ENCODE assay signal across 9 cellular contexts in genomic region chr19:328025-328505, GRCh38.
"Had no signal": no experiment of that assay in that cellular context is flagged by ENCODE, and none has a peak within 500 bp of the region (broad histone marks: within the 10 kb centered on the region; RNA-seq: fewer than 3 reads in every experiment).

No MANE protein-coding gene starts in this region.

- H3K27me3 ChIP-seq: ovary had no signal

- H3K9me3 ChIP-seq: ovary had no signal

- H3K27ac ChIP-seq: ovary, thoracic aorta had no signal

- H3K4me3 ChIP-seq: ovary, thoracic aorta had no signal

- DNase-seq: activated CD4-positive, alpha-beta memory T cell treated with anti-CD3 and anti-CD28 coated beads, Interleukin-2, amount 10 ng/mL, durations not matched to agents 7 days and 5 days; activated CD4-positive, alpha-beta T cell treated with anti-CD3 and anti-CD28 coated beads for 36 hours; activated naive CD4-positive, alpha-beta T cell treated with anti-CD3 and anti-CD28 coated beads, Interleukin-2, amount 50 U/mL, for 16 hours; activated T-cell treated with anti-CD3 and anti-CD28 coated beads, Interleukin-2, amount 50 U/mL, for 24 hours; ovary; stimulated activated CD4-positive, alpha-beta T cell treated with anti-CD3 and anti-CD28 coated beads, Interleukin-12 subunit alpha, Interleukin-12 subunit beta, amount 100 ng/mL, for 4 hours; stimulated activated CD4-positive, alpha-beta T cell treated with anti-CD3 and anti-CD28 coated beads, Interleukin-2, amount 100 ng/mL, for 24 hours had no signal

- ATAC-seq: activated CD4-positive, alpha-beta T cell treated with anti-CD3 and anti-CD28 coated beads for 36 hours; left lobe of liver had no signal
